Comparison of ENCODE assay signal across 10 cellular contexts in the genomic region with DNA sequence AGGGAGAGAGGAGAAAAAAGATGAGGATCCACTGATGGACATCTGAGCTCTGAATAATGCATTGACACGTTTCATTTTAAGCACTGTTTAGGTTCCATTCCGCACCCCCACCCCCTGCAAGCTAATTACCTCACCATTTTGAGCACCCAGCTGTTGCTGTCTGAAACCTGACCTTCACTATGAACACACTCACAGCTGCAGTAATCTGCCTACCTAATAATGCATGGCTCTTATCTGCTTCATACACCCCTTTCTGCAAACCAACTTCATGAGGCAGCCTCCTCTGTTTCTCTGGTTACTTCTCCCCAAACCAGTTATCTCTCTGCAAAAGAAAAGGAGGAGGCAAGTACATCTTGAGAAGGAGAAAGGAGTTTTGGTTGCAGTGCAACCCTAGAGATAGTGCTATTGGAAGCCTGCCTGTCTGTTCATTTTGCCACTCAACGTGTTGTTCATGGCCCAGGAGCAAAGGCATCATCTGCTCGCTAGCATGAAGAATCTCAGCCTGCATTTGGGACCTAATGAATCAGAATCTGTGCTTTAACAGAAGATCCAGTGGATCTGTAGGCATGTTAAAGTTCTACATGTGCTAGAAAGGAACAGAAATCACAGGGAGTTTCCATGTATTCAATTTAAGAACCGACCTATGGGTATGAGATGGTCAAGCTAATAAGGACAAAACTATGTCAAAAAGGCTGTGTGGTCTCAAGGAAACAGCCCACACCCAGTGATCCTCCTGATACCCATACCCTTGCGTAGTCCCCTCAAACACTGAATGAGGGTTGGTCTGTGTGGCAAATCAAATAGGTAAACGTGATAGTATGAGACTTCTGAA.
A peak's percentile ranks its signal among the peaks of the same experiment; 100 is the strongest.
DNase-seq lines count a peak whose midpoint lies in the region; ATAC-seq and TF ChIP-seq lines count a peak whose summit lies in the region.
"Had no signal": no experiment of that assay in that cellular context is flagged by ENCODE, and none has a peak within 500 bp of the region (broad histone marks: within the 10 kb centered on the region; RNA-seq: fewer than 3 reads in every experiment).

No MANE protein-coding gene starts in this region.

- H3K27ac Mint-ChIP-seq in chondrocyte (ENCODE audit: unreplicated experiment) (peak overlapping the region; percentile 95), immature natural killer cell (no peak overlapping the region)

- no peaks in the 10 kb centered on the region for H3K27me3 Mint-ChIP-seq in chondrocyte (ENCODE audit: low read depth)
- peaks cover 0 to 4% (median 2%) of the 10 kb centered on the region in 3 donors for H3K27me3 Mint-ChIP-seq in immature natural killer cell (ENCODE audit: low read depth in 3 of 3)

- TF ChIP-seq CTCF in chondrocyte (IDR thresholded peaks at IDR 0.05): no peak

- ATAC-seq in GM18502 (IDR thresholded peaks at IDR 0.05; ENCODE audit: poor library complexity, unreplicated experiment) (peak; percentile 70), GM21723 (IDR thresholded peaks at IDR 0.05; ENCODE audit: unreplicated experiment) (peak; percentile 32)

- H3K9me3 Mint-ChIP-seq in chondrocyte (ENCODE audit: low read depth) (no peaks in the 10 kb centered on the region), immature natural killer cell (peaks cover 0 to 12% (median 0%) of the 10 kb centered on the region in 6 donors)

- H3K36me3 Mint-ChIP-seq in chondrocyte (ENCODE audit: low read depth) (no peaks in the 10 kb centered on the region), immature natural killer cell (no peaks in the 10 kb centered on the region)

- H3K4me1 Mint-ChIP-seq in chondrocyte (ENCODE audit: low read depth) (peaks cover 63% of the 10 kb centered on the region), immature natural killer cell (no peaks in the 10 kb centered on the region)

- DNase-seq in LHCN-M2 (ENCODE audit: low read depth): peak; percentile 51
- DNase-seq in chondrocyte (ENCODE audit: low spot score): no peak
- DNase-seq in D341Med (ENCODE audit: low spot score): no peak
- no peak for DNase-seq in Kasumi-1 (lab: John Stamatoyannopoulos, UW)
- no peak for DNase-seq in KG1 (lab: John Stamatoyannopoulos, UW)
- DNase-seq in immature natural killer cell: no peak
- DNase-seq: effector CD4-positive, alpha-beta T cell; posterior cingulate gyrus had no signal

- H3K4me3 Mint-ChIP-seq in chondrocyte (ENCODE audit: unreplicated experiment): no peak overlapping the region
- no peak overlapping the region for H3K4me3 Mint-ChIP-seq in immature natural killer cell
